1 cellular context compared by ENCODE assay signal in the genomic region with DNA sequence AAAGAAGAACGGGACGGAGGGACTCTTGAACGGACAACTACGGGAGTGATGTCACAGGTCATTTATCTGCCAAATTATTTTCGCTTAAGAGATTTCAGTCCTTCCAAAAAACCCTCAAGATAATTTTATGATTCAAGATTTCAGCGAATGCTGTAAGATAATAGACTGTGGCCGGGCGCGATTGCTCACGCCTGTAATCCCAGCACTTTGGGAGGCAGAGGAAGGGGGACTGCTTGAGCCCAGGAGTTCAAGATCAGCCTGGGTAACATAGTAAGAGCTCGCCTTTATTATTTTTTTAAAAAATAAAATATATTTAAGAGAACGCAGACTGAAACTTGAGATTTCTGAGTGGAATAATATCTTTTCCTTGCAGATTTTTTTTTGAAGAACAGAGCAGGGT.
TF ChIP-seq lines count a peak whose summit lies in the region.

No MANE protein-coding gene starts in this region.

TF ChIP-seq in HEK293, 187 proteins besides CTCF, POLR2A, EP300 and RAD21 (continued from another document):
- TF ChIP-seq, protein P1, sequence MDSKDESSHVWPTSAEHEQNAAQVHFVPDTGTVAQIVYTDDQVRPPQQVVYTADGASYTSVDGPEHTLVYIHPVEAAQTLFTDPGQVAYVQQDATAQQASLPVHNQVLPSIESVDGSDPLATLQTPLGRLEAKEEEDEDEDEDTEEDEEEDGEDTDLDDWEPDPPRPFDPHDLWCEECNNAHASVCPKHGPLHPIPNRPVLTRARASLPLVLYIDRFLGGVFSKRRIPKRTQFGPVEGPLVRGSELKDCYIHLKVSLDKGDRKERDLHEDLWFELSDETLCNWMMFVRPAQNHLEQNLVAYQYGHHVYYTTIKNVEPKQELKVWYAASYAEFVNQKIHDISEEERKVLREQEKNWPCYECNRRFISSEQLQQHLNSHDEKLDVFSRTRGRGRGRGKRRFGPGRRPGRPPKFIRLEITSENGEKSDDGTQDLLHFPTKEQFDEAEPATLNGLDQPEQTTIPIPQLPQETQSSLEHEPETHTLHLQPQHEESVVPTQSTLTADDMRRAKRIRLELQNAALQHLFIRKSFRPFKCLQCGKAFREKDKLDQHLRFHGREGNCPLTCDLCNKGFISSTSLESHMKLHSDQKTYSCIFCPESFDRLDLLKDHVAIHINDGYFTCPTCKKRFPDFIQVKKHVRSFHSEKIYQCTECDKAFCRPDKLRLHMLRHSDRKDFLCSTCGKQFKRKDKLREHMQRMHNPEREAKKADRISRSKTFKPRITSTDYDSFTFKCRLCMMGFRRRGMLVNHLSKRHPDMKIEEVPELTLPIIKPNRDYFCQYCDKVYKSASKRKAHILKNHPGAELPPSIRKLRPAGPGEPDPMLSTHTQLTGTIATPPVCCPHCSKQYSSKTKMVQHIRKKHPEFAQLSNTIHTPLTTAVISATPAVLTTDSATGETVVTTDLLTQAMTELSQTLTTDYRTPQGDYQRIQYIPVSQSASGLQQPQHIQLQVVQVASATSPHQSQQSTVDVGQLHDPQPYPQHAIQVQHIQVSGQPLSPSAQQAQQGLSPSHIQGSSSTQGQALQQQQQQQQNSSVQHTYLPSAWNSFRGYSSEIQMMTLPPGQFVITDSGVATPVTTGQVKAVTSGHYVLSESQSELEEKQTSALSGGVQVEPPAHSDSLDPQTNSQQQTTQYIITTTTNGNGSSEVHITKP (tag by site-specific recombination; IDR thresholded peaks at IDR 0.05), result peak; percentile 71
- peak; percentile 83 for TF ChIP-seq ZBTB17 (tag by site-specific recombination; IDR thresholded peaks at IDR 0.05)
